8 cellular contexts compared by ENCODE assay signal in the genomic region with DNA sequence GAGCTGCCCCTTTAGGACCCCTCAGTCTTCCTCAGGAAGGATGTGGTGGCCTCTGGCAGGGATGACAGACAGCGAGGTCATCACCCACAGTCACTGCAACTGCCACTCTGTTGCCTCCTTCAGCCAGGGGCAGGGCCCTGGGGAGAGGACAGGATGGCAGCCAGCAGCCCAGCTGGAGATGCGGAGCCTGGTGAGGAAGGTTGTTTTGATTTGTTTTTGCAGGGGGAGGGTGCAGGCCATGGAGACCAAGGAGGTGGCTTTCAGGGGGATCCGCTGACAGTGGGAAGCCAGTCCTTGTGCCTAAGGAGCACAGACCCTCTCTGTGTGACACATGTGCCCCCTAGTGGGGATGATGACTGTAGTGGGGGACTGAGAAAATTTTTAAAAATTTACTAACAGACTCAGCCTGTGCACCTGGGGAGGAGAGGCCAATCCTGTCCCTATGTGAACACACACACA. TPM values are rescaled to one million over a fixed set of nuclear protein-coding genes. Genes with fewer than 3 reads are reported as not detected.
A peak's percentile ranks its signal among the peaks of the same experiment; 100 is the strongest.
DNase-seq lines count a peak whose midpoint lies in the region; ATAC-seq and TF ChIP-seq lines count a peak whose summit lies in the region.

No MANE protein-coding gene starts in this region.

- POLR2A ChIA-PET in CD8-positive, alpha-beta memory T cell (lab: Charles Lee), result interaction anchor here (0.9 to 1.0 kb wide), 2 partner anchors 11 to 180 kb away, joined by 4 to 5 read pairs; no protein-coding TSS in a partner anchor
- POLR2A ChIA-PET in RWPE1 (lab: Yijun Ruan, JAX; ENCODE audit: low non-redundant PET), result interaction anchor here (0.5 to 0.7 kb wide), 2 partner anchors 18 to 155 kb away, joined by 3 to 4 read pairs; no protein-coding TSS in a partner anchor
- POLR2A ChIA-PET in activated naive CD8-positive, alpha-beta T cell treated with anti-CD3 and anti-CD28 coated beads, Interleukin-2, amount 10 ng/mL, durations not matched to agents 7 days and 5 days (lab: Charles Lee), result interaction anchor here (0.6 to 1.0 kb wide), 5 partner anchors 10 to 1348 kb away, joined by 3 to 5 read pairs (median 4); no protein-coding TSS in a partner anchor

- no peaks in the 10 kb centered on the region for H3K36me3 ChIP-seq in CD8-positive, alpha-beta memory T cell (ENCODE audit: insufficient read depth, low read length)
- H3K36me3 ChIP-seq in prostate gland, result no peaks in the 10 kb centered on the region

- peaks cover 0 to 2% (median 0%) of the 10 kb centered on the region in 3 donors for H3K4me1 Mint-ChIP-seq in CD8-positive, alpha-beta memory T cell
- H3K4me1 Mint-ChIP-seq in HFFc6 (ENCODE audit: low read depth), result peaks cover 14% of the 10 kb centered on the region
- peaks cover 13% of the 10 kb centered on the region for H3K4me1 Mint-ChIP-seq in activated naive CD8-positive, alpha-beta T cell treated with anti-CD3 and anti-CD28 coated beads, Interleukin-2, amount 10 ng/mL, durations not matched to agents 7 days and 5 days

- no peaks in the 10 kb centered on the region for H3K9me3 ChIP-seq in CD8-positive, alpha-beta memory T cell (ENCODE audit: low read length)
- no peaks in the 10 kb centered on the region for H3K9me3 ChIP-seq in prostate gland

- no peak for TF ChIP-seq POLR2A in prostate gland (IDR thresholded peaks at IDR 0.05)

- H3K4me1 ChIP-seq in CD8-positive, alpha-beta memory T cell (ENCODE audit: insufficient read depth, low read length), result peaks cover 7% of the 10 kb centered on the region
- no peaks in the 10 kb centered on the region for H3K4me1 ChIP-seq in prostate gland (replicated peaks)

- no peaks in the 10 kb centered on the region for H3K9me3 Mint-ChIP-seq in CD8-positive, alpha-beta memory T cell
- H3K9me3 Mint-ChIP-seq in HFFc6, result no peaks in the 10 kb centered on the region
- H3K9me3 Mint-ChIP-seq in activated naive CD8-positive, alpha-beta T cell treated with anti-CD3 and anti-CD28 coated beads, Interleukin-2, amount 10 ng/mL, durations not matched to agents 7 days and 5 days, result no peaks in the 10 kb centered on the region

- no peak overlapping the region for H3K4me3 ChIP-seq in CD8-positive, alpha-beta memory T cell (ENCODE audit: low read length)
- H3K4me3 ChIP-seq in prostate gland, result no peak overlapping the region

- H3K27me3 Mint-ChIP-seq in CD8-positive, alpha-beta memory T cell, result peaks cover 5 to 11% of the 10 kb centered on the region in 2 donors
- H3K27me3 Mint-ChIP-seq in HFFc6 (ENCODE audit: insufficient read depth), result peaks cover 7% of the 10 kb centered on the region
- H3K27me3 Mint-ChIP-seq in activated naive CD8-positive, alpha-beta T cell treated with anti-CD3 and anti-CD28 coated beads, Interleukin-2, amount 10 ng/mL, durations not matched to agents 7 days and 5 days, result peaks cover 4% of the 10 kb centered on the region

- intact Hi-C loops in Right ventricle myocardium superior (cut with DNase I), result no loop called here
- intact Hi-C loops in prostate gland (cut with DNase I), result no loop called here

- H3K27ac Mint-ChIP-seq in CD8-positive, alpha-beta memory T cell, result no peak overlapping the region
- no peak overlapping the region for H3K27ac Mint-ChIP-seq in HFFc6
- H3K27ac Mint-ChIP-seq in activated naive CD8-positive, alpha-beta T cell treated with anti-CD3 and anti-CD28 coated beads, Interleukin-2, amount 10 ng/mL, durations not matched to agents 7 days and 5 days, result no peak overlapping the region

- DNase-seq in CD8-positive, alpha-beta memory T cell, result peak; percentile 28 to 76 (median 55)
- peak; percentile 71 for DNase-seq in HFFc6
- no peak for DNase-seq in RWPE1 (ENCODE audit: low spot score)
- DNase-seq in activated naive CD8-positive, alpha-beta T cell treated with anti-CD3 and anti-CD28 coated beads, Interleukin-2, amount 10 ng/mL, durations not matched to agents 7 days and 5 days, result peak; percentile 60
- DNase-seq in Right ventricle myocardium superior, result no peak
- peak; percentile 52 for DNase-seq in prostate gland (ENCODE audit: low spot score)

- WGBS in prostate gland, result 44% methylated on average over 3 of the region's 3 CpGs

- no peak overlapping the region for H3K27ac ChIP-seq in CD8-positive, alpha-beta memory T cell (ENCODE audit: low read depth, low read length)
- H3K27ac ChIP-seq in RWPE1 (peak overlapping the region; percentile 86), prostate gland (peak overlapping the region in 1 of 2 donors; percentile 4)

- ATAC-seq in activated naive CD8-positive, alpha-beta T cell treated with anti-CD3 and anti-CD28 coated beads, Interleukin-2, amount 10 ng/mL, durations not matched to agents 7 days and 5 days (ENCODE audit: low read depth), result peak; percentile 88
- ATAC-seq in Right ventricle myocardium superior (ENCODE audit: poor library complexity) (peak; percentile 50), HG02870 (IDR thresholded peaks at IDR 0.05; ENCODE audit: unreplicated experiment) (no peak), GM21360 (IDR thresholded peaks at IDR 0.05; ENCODE audit: unreplicated experiment) (no peak)

- CTCF ChIA-PET in CD8-positive, alpha-beta memory T cell (lab: Charles Lee), result interaction anchor here (0.7 to 6.7 kb wide), 20 partner anchors 10 to 373 kb away, joined by 3 to 97 read pairs (median 3); a partner anchor contains a TSS
- CTCF ChIA-PET in RWPE1 (lab: Yijun Ruan, JAX), result interaction anchor here (0.5 to 1.5 kb wide), 15 partner anchors 10 to 1063 kb away, joined by 3 to 9 read pairs (median 4); no protein-coding TSS in a partner anchor

- no peak overlapping the region for H3K4me3 Mint-ChIP-seq in CD8-positive, alpha-beta memory T cell
- no peak overlapping the region; the same call in 1 of the 2 replicates for H3K4me3 Mint-ChIP-seq in HFFc6
- no peak overlapping the region for H3K4me3 Mint-ChIP-seq in activated naive CD8-positive, alpha-beta T cell treated with anti-CD3 and anti-CD28 coated beads, Interleukin-2, amount 10 ng/mL, durations not matched to agents 7 days and 5 days

- TF ChIP-seq CTCF in HFFc6 (IDR thresholded peaks at IDR 0.05), result peak; percentile 82
- TF ChIP-seq CTCF in RWPE1 (conservative IDR thresholded peaks at IDR 0.05; ENCODE audit: low read depth), result peak; percentile 80
- TF ChIP-seq CTCF in prostate gland (IDR thresholded peaks at IDR 0.05), result peak; percentile 30 to 66 (median 60)

- H3K27me3 ChIP-seq in CD8-positive, alpha-beta memory T cell (ENCODE audit: insufficient read depth, low read length, poor library complexity, severe bottlenecking), result no peaks in the 10 kb centered on the region
- no peaks in the 10 kb centered on the region for H3K27me3 ChIP-seq in prostate gland (replicated peaks; ENCODE audit: insufficient read depth)

- peaks cover 0 to 3% (median 0%) of the 10 kb centered on the region in 3 donors for H3K36me3 Mint-ChIP-seq in CD8-positive, alpha-beta memory T cell
- H3K36me3 Mint-ChIP-seq in HFFc6 (ENCODE audit: low read depth), result no peaks in the 10 kb centered on the region
- no peaks in the 10 kb centered on the region for H3K36me3 Mint-ChIP-seq in activated naive CD8-positive, alpha-beta T cell treated with anti-CD3 and anti-CD28 coated beads, Interleukin-2, amount 10 ng/mL, durations not matched to agents 7 days and 5 days

RNA-seq across cellular contexts. Expression of a gene that starts 7.4 kb away (rescaled TPM):
- under 1 TPM; 0.38 to 0.53 TPM for total RNA-seq in CD8-positive, alpha-beta memory T cell
- 1.2 TPM for polyA plus RNA-seq in CD8-positive, alpha-beta memory T cell
- total RNA-seq in HFFc6 (2021; fragmentation: NEBNext Ultra II Directional; extraction: Animal tissue kit (Norgen Biotek cat#: 25700)), result not detected
- total RNA-seq in activated naive CD8-positive, alpha-beta T cell treated with anti-CD3 and anti-CD28 coated beads, Interleukin-2, amount 10 ng/mL, durations not matched to agents 7 days and 5 days, result 1 to 10 TPM in 1 of 2 experiments, under 1 TPM in 1; 0.78 to 1.1 TPM
- 4.0 TPM for total RNA-seq in Right ventricle myocardium superior
- under 1 TPM; 0.36 to 0.85 TPM for total RNA-seq in prostate gland

RNA-seq across cellular contexts. Expression of a gene that starts 9.7 kb away (rescaled TPM):
- total RNA-seq in CD8-positive, alpha-beta memory T cell, result not detected
- polyA plus RNA-seq in CD8-positive, alpha-beta memory T cell, result 0.23 TPM
- under 1 TPM; 0.26 to 0.66 (median 0.33) TPM for total RNA-seq in HFFc6 (2021; fragmentation: NEBNext Ultra II Directional; extraction: Animal tissue kit (Norgen Biotek cat#: 25700))
- total RNA-seq in activated naive CD8-positive, alpha-beta T cell treated with anti-CD3 and anti-CD28 coated beads, Interleukin-2, amount 10 ng/mL, durations not matched to agents 7 days and 5 days, result under 1 TPM in 1 of 2 experiments, not detected in 1; 0.37 TPM
- total RNA-seq in Right ventricle myocardium superior (34.2 TPM), prostate gland (10 to 100 TPM in 1 of 2 donors, 1 to 10 TPM in 1; 7.0 to 13.8 TPM)

RNA-seq across cellular contexts. Expression of a gene that starts 38.4 kb away (rescaled TPM):
- total RNA-seq in CD8-positive, alpha-beta memory T cell, result 1 to 10 TPM in 1 of 2 experiments, under 1 TPM in 1; 0.83 to 1.0 TPM
- polyA plus RNA-seq in CD8-positive, alpha-beta memory T cell, result 2.9 TPM
- under 1 TPM in 5 of 6 experiments, not detected in 1; 0.20 to 0.71 (median 0.34) TPM for total RNA-seq in HFFc6 (2021; fragmentation: NEBNext Ultra II Directional; extraction: Animal tissue kit (Norgen Biotek cat#: 25700))
- total RNA-seq in activated naive CD8-positive, alpha-beta T cell treated with anti-CD3 and anti-CD28 coated beads, Interleukin-2, amount 10 ng/mL, durations not matched to agents 7 days and 5 days, result 1 to 10 TPM; 3.4 to 3.9 TPM
- total RNA-seq in Right ventricle myocardium superior (6.1 TPM), prostate gland (10 to 100 TPM; 21.0 to 23.1 TPM)

RNA-seq across cellular contexts. Expression of a gene that starts 46.0 kb away (rescaled TPM):
- 10 to 100 TPM; 38.2 to 42.5 TPM for total RNA-seq in CD8-positive, alpha-beta memory T cell
- polyA plus RNA-seq in CD8-positive, alpha-beta memory T cell, result 38.4 TPM
- 10 to 100 TPM in 2 of 6 experiments, 1 to 10 TPM in 4; 7.1 to 13.1 (median 9.4) TPM for total RNA-seq in HFFc6 (2021; fragmentation: NEBNext Ultra II Directional; extraction: Animal tissue kit (Norgen Biotek cat#: 25700))
- total RNA-seq in activated naive CD8-positive, alpha-beta T cell treated with anti-CD3 and anti-CD28 coated beads, Interleukin-2, amount 10 ng/mL, durations not matched to agents 7 days and 5 days, result 10 to 100 TPM; 65.1 to 67.2 TPM
- total RNA-seq in Right ventricle myocardium superior (15.4 TPM), prostate gland (10 to 100 TPM; 29.9 to 31.1 TPM)

Comparison
In these comparisons a context has a peak if more than half of its experiments do, and no peak if none do; other contexts are left out.
1. DNase-seq: peak in CD8-positive, alpha-beta memory T cell (5 of 5), HFFc6 (single experiment), activated naive CD8-positive, alpha-beta T cell treated with anti-CD3 and anti-CD28 coated beads, Interleukin-2, amount 10 ng/mL, durations not matched to agents 7 days and 5 days (single experiment) and prostate gland (single experiment); none in RWPE1 (single experiment) and Right ventricle myocardium superior (single experiment).
2. ATAC-seq: peak in activated naive CD8-positive, alpha-beta T cell treated with anti-CD3 and anti-CD28 coated beads, Interleukin-2, amount 10 ng/mL, durations not matched to agents 7 days and 5 days (single experiment) and Right ventricle myocardium superior (single experiment); none in HG02870 (single experiment) and GM21360 (single experiment).
3. RNA of a gene that starts 9.7 kb away (total RNA-seq): 34.2 TPM in Right ventricle myocardium superior (single experiment) and 7.0 to 13.8 TPM in prostate gland; 0.37 TPM in activated naive CD8-positive, alpha-beta T cell treated with anti-CD3 and anti-CD28 coated beads, Interleukin-2, amount 10 ng/mL, durations not matched to agents 7 days and 5 days, 0.26 to 0.66 TPM in HFFc6 and not detected in CD8-positive, alpha-beta memory T cell; every median in the first group is over 4 times any median in the second.
4. Peak in every context shown above with its lines, with median percentiles within 50 percentile points of each other: CTCF ChIP-seq.